ENCODE assay signal across 8 cellular contexts in genomic region chr4:101348367-101348827, GRCh38.
A peak's percentile ranks its signal among the peaks of the same experiment; 100 is the strongest.
DNase-seq lines count a peak whose midpoint lies in the region; ATAC-seq and FAIRE-seq lines count a peak whose summit lies in the region.

No MANE protein-coding gene starts in this region.

- no peak for ATAC-seq in effector memory CD8-positive, alpha-beta T cell (replicated peaks)
- ATAC-seq in GM21515 (IDR thresholded peaks at IDR 0.05; ENCODE audit: unreplicated experiment) = no peak

- peak overlapping the region; percentile 87 for H3K9ac ChIP-seq in mucosa of stomach (ENCODE audit: low read length)

- peak overlapping the region; percentile 76 for H3K4me3 ChIP-seq in mucosa of stomach (ENCODE audit: low read length)

- DNase-seq in NCI-H2029 treated with DMSO at 0.1 percent for 48 hours (lab: John Stamatoyannopoulos, UW) (peak; percentile 31), NCI-H2029 (lab: John Stamatoyannopoulos, UW) (no peak), RKO (ENCODE audit: low spot score) (peak; percentile 29), urothelium cell line (ENCODE audit: low spot score) (no peak), NCI-H2107 treated with DMSO at 0.1 percent for 48 hours (lab: John Stamatoyannopoulos, UW; ENCODE audit: unreplicated experiment) (no peak)
- DNase-seq in effector memory CD8-positive, alpha-beta T cell = peak in 1 of 3 experiments; percentile 5

- no peaks in the 10 kb centered on the region for H3K27me3 Mint-ChIP-seq in effector memory CD8-positive, alpha-beta T cell

- H3K4me3 Mint-ChIP-seq in effector memory CD8-positive, alpha-beta T cell = peak overlapping the region; percentile 94 to 95

- no peaks in the 10 kb centered on the region for H3K36me3 ChIP-seq in mucosa of stomach (ENCODE audit: control insufficient read depth, insufficient read depth, low read length)

- no peak for FAIRE-seq in urothelium cell line (lab: Jason Lieb, UNC)

- no peaks in the 10 kb centered on the region for H3K27me3 ChIP-seq in mucosa of stomach (ENCODE audit: control insufficient read depth, insufficient read depth, low read length)

- peak overlapping the region; percentile 87 to 98 for H3K27ac Mint-ChIP-seq in effector memory CD8-positive, alpha-beta T cell

- H3K9me3 ChIP-seq in mucosa of stomach (ENCODE audit: control insufficient read depth, low read length) = no peaks in the 10 kb centered on the region

- H3K9me3 Mint-ChIP-seq in effector memory CD8-positive, alpha-beta T cell = no peaks in the 10 kb centered on the region

- H3K4me1 Mint-ChIP-seq in effector memory CD8-positive, alpha-beta T cell (ENCODE audit: low read depth in 2 of 2) = peaks cover 27 to 33% of the 10 kb centered on the region in 2 donors

- H3K36me3 Mint-ChIP-seq in effector memory CD8-positive, alpha-beta T cell (ENCODE audit: insufficient read depth) = peaks cover 27% of the 10 kb centered on the region

- peaks cover 31% of the 10 kb centered on the region for H3K4me1 ChIP-seq in mucosa of stomach (ENCODE audit: control insufficient read depth, insufficient read depth, low read length)

Comparison
In these comparisons a context has a peak if more than half of its experiments do, and no peak if none do; other contexts are left out.
1. DNase-seq: peak in NCI-H2029 treated with DMSO at 0.1 percent for 48 hours (single experiment) and RKO (single experiment); none in NCI-H2029 (single experiment), urothelium cell line (single experiment) and NCI-H2107 treated with DMSO at 0.1 percent for 48 hours (single experiment).